8 cellular contexts compared by ENCODE assay signal in genomic region chr16:38206-38605, GRCh38. TPM values are rescaled to one million over a fixed set of nuclear protein-coding genes. Genes with fewer than 3 reads are reported as not detected.
DNase-seq lines count a peak whose midpoint lies in the region; ATAC-seq and TF ChIP-seq lines count a peak whose summit lies in the region.
"Not testable (repeated sequence)": the region's sequence is repeated elsewhere in the genome, so short reads cannot be mapped to it uniquely, and the experiment has no call there.

No MANE protein-coding gene starts in this region.

- H3K36me3 Mint-ChIP-seq in T-helper 2 cell treated with Interferon-gamma antibody and Interleukin-4, amounts not matched to agents 5 μg/mL and 100 μg/mL, for 36 hours (ENCODE audit: low read depth), result peaks cover 23% of the 10 kb centered on the region
- H3K36me3 Mint-ChIP-seq in activated CD8-positive, alpha-beta T cell treated with anti-CD3 and anti-CD28 coated beads, Interleukin-2, amount 10 ng/mL, durations not matched to agents 7 days and 5 days (ENCODE audit: low read depth), result peaks cover 37% of the 10 kb centered on the region
- peaks cover 11% of the 10 kb centered on the region for H3K36me3 Mint-ChIP-seq in central memory CD8-positive, alpha-beta T cell (ENCODE audit: insufficient read depth)
- H3K36me3 Mint-ChIP-seq in naive B cell, result peaks cover 10 to 17% of the 10 kb centered on the region in 2 donors
- peaks cover 55% of the 10 kb centered on the region for H3K36me3 Mint-ChIP-seq in stimulated activated effector memory CD8-positive, alpha-beta T cell treated with anti-CD3 and anti-CD28 coated beads, Interleukin-12 subunit alpha, Interleukin-12 subunit beta, amount 100 ng/mL, for 72 hours

- H4K20me1 ChIP-seq in BLaER1 treated with 17β-estradiol and CSF1 and Interleukin-3, amounts not matched to agents 10 nM and 100 nM, result peaks cover 0 to 73% (median 26%) of the 10 kb centered on the region in 11 experiments; a peak in 15 of 22 replicates
- H4K20me1 ChIP-seq in OCI-LY3 (ENCODE audit: insufficient read depth, low read length), result not testable (repeated sequence)

- peak overlapping the region in 8 of 11 experiments; percentile 19 to 66 (median 56); a peak in 13 of 22 replicates for H3K27ac ChIP-seq in BLaER1 treated with 17β-estradiol and CSF1 and Interleukin-3, amounts not matched to agents 10 nM and 100 nM
- H3K27ac ChIP-seq in HL-60 (replicated peaks), result peak overlapping the region; percentile 81
- peak overlapping the region; percentile 73 for H3K27ac ChIP-seq in OCI-LY3 (ENCODE audit: low read length)

- ATAC-seq in activated CD8-positive, alpha-beta T cell treated with anti-CD3 and anti-CD28 coated beads, Interleukin-2, amount 10 ng/mL, durations not matched to agents 7 days and 5 days; central memory CD8-positive, alpha-beta T cell (replicated peaks; ENCODE audit: extremely low read depth, poor library complexity, severe bottlenecking); naive B cell (ENCODE audit: low read depth in 2 of 2); stimulated activated effector memory CD8-positive, alpha-beta T cell treated with anti-CD3 and anti-CD28 coated beads, Interleukin-12 subunit alpha, Interleukin-12 subunit beta, amount 100 ng/mL, for 72 hours: not testable (repeated sequence)

- H3K4me2 ChIP-seq in BLaER1 treated with 17β-estradiol and CSF1 and Interleukin-3, amounts not matched to agents 10 nM and 100 nM, result peak overlapping the region in 10 of 11 experiments; percentile 64 to 94 (median 82); a peak in 19 of 22 replicates
- H3K4me2 ChIP-seq in OCI-LY3 (ENCODE audit: low read length), result not testable (repeated sequence)

- peak overlapping the region in 3 of 11 experiments; percentile 8 to 63 (median 61); a peak in 5 of 22 replicates for H3K9ac ChIP-seq in BLaER1 treated with 17β-estradiol and CSF1 and Interleukin-3, amounts not matched to agents 10 nM and 100 nM
- H3K9ac ChIP-seq in OCI-LY3 (ENCODE audit: low read length), result not testable (repeated sequence)

- H3K4me3 ChIP-seq in BLaER1 treated with 17β-estradiol and CSF1 and Interleukin-3, amounts not matched to agents 10 nM and 100 nM; HL-60 (replicated peaks; ENCODE audit: insufficient read depth, low read length); OCI-LY3 (ENCODE audit: low read length): not testable (repeated sequence)

- not testable (repeated sequence) for H2AFZ ChIP-seq in OCI-LY3 (ENCODE audit: low read depth, low read length)

- H3K27ac Mint-ChIP-seq in T-helper 2 cell treated with Interferon-gamma antibody and Interleukin-4, amounts not matched to agents 5 μg/mL and 100 μg/mL, for 36 hours, result peak overlapping the region; percentile 39
- peak overlapping the region; percentile 75 for H3K27ac Mint-ChIP-seq in activated CD8-positive, alpha-beta T cell treated with anti-CD3 and anti-CD28 coated beads, Interleukin-2, amount 10 ng/mL, durations not matched to agents 7 days and 5 days
- H3K27ac Mint-ChIP-seq in central memory CD8-positive, alpha-beta T cell (ENCODE audit: low read depth), result peak overlapping the region; percentile 71
- peak overlapping the region; percentile 97 to 100 (median 98) for H3K27ac Mint-ChIP-seq in naive B cell
- H3K27ac Mint-ChIP-seq in stimulated activated effector memory CD8-positive, alpha-beta T cell treated with anti-CD3 and anti-CD28 coated beads, Interleukin-12 subunit alpha, Interleukin-12 subunit beta, amount 100 ng/mL, for 72 hours, result peak overlapping the region; percentile 81

- not testable (repeated sequence) for TF ChIP-seq CTCF in HL-60 (IDR thresholded peaks at IDR 0.05; ENCODE audit: insufficient read depth, low read length); OCI-LY3 (IDR thresholded peaks at IDR 0.05; ENCODE audit: low read depth, low read length)

- H3K4me1 Mint-ChIP-seq in T-helper 2 cell treated with Interferon-gamma antibody and Interleukin-4, amounts not matched to agents 5 μg/mL and 100 μg/mL, for 36 hours (ENCODE audit: low read depth), result peaks cover 27% of the 10 kb centered on the region
- peaks cover 62% of the 10 kb centered on the region for H3K4me1 Mint-ChIP-seq in activated CD8-positive, alpha-beta T cell treated with anti-CD3 and anti-CD28 coated beads, Interleukin-2, amount 10 ng/mL, durations not matched to agents 7 days and 5 days (ENCODE audit: low read depth)
- H3K4me1 Mint-ChIP-seq in central memory CD8-positive, alpha-beta T cell, result peaks cover 36% of the 10 kb centered on the region
- H3K4me1 Mint-ChIP-seq in naive B cell, result peaks cover 72 to 80% (median 78%) of the 10 kb centered on the region in 3 donors
- peaks cover 42% of the 10 kb centered on the region for H3K4me1 Mint-ChIP-seq in stimulated activated effector memory CD8-positive, alpha-beta T cell treated with anti-CD3 and anti-CD28 coated beads, Interleukin-12 subunit alpha, Interleukin-12 subunit beta, amount 100 ng/mL, for 72 hours

- not testable (repeated sequence) for DNase-seq in HL-60 (ENCODE audit: low read depth in 1 of 2, low spot score in 1 of 2); T-helper 2 cell treated with Interferon-gamma antibody and Interleukin-4, amounts not matched to agents 5 μg/mL and 100 μg/mL, for 36 hours (ENCODE audit: low spot score); activated CD8-positive, alpha-beta T cell treated with anti-CD3 and anti-CD28 coated beads, Interleukin-2, amount 10 ng/mL, durations not matched to agents 7 days and 5 days; central memory CD8-positive, alpha-beta T cell (ENCODE audit: low spot score in 2 of 2); naive B cell; stimulated activated effector memory CD8-positive, alpha-beta T cell treated with anti-CD3 and anti-CD28 coated beads, Interleukin-12 subunit alpha, Interleukin-12 subunit beta, amount 100 ng/mL, for 72 hours (ENCODE audit: low spot score in 2 of 2)

- H3K36me3 ChIP-seq in BLaER1 treated with 17β-estradiol and CSF1 and Interleukin-3, amounts not matched to agents 10 nM and 100 nM, result peaks cover 10 to 75% (median 43%) of the 10 kb centered on the region in 11 experiments
- peaks cover 48% of the 10 kb centered on the region for H3K36me3 ChIP-seq in OCI-LY3 (replicated peaks; ENCODE audit: low read depth, low read length)

- not testable (repeated sequence) for H3K27me3 Mint-ChIP-seq in T-helper 2 cell treated with Interferon-gamma antibody and Interleukin-4, amounts not matched to agents 5 μg/mL and 100 μg/mL, for 36 hours (ENCODE audit: low read depth); activated CD8-positive, alpha-beta T cell treated with anti-CD3 and anti-CD28 coated beads, Interleukin-2, amount 10 ng/mL, durations not matched to agents 7 days and 5 days (ENCODE audit: low read depth); central memory CD8-positive, alpha-beta T cell; naive B cell

- H3K27me3 ChIP-seq in BLaER1 treated with 17β-estradiol and CSF1 and Interleukin-3, amounts not matched to agents 10 nM and 100 nM; HL-60 (ENCODE audit: insufficient read depth, poor library complexity, severe bottlenecking); OCI-LY3 (ENCODE audit: low read depth, low read length): not testable (repeated sequence)

- CTCF ChIA-PET in activated CD8-positive, alpha-beta T cell treated with anti-CD3 and anti-CD28 coated beads, Interleukin-2, amount 10 ng/mL, durations not matched to agents 7 days and 5 days (lab: Charles Lee), result interaction anchor here (0.9 to 2.1 kb wide), 4 partner anchors 27 to 144 kb away, joined by 3 to 9 read pairs (median 6); no protein-coding TSS in a partner anchor

- not testable (repeated sequence) for H3K4me3 Mint-ChIP-seq in T-helper 2 cell treated with Interferon-gamma antibody and Interleukin-4, amounts not matched to agents 5 μg/mL and 100 μg/mL, for 36 hours; activated CD8-positive, alpha-beta T cell treated with anti-CD3 and anti-CD28 coated beads, Interleukin-2, amount 10 ng/mL, durations not matched to agents 7 days and 5 days; central memory CD8-positive, alpha-beta T cell; stimulated activated effector memory CD8-positive, alpha-beta T cell treated with anti-CD3 and anti-CD28 coated beads, Interleukin-12 subunit alpha, Interleukin-12 subunit beta, amount 100 ng/mL, for 72 hours
- peak overlapping the region; percentile 81 to 98 (median 92) for H3K4me3 Mint-ChIP-seq in naive B cell

- POLR2A ChIA-PET in activated CD8-positive, alpha-beta T cell treated with anti-CD3 and anti-CD28 coated beads, Interleukin-2, amount 10 ng/mL, durations not matched to agents 7 days and 5 days (lab: Charles Lee), result interaction anchor here (0.6 to 1.4 kb wide), 2 partner anchors 15 to 460 kb away, joined by 3 to 9 read pairs; partner anchors contain the start of genes POLR3K and SNRNP25

- H3K4me1 ChIP-seq in BLaER1 treated with 17β-estradiol and CSF1 and Interleukin-3, amounts not matched to agents 10 nM and 100 nM, result peaks cover 61 to 90% (median 82%) of the 10 kb centered on the region in 10 experiments
- peaks cover 45% of the 10 kb centered on the region for H3K4me1 ChIP-seq in OCI-LY3 (ENCODE audit: low read length)

- H3K9me3 ChIP-seq in BLaER1 treated with 17β-estradiol and CSF1 and Interleukin-3, amounts not matched to agents 10 nM and 100 nM (replicated peaks in 1 of 11), result peaks cover 0 to 11% (median 0%) of the 10 kb centered on the region in 11 experiments; a peak in 3 of 22 replicates
- H3K9me3 ChIP-seq in OCI-LY3 (ENCODE audit: insufficient read depth, low read length), result not testable (repeated sequence)

- H3K9me3 Mint-ChIP-seq in T-helper 2 cell treated with Interferon-gamma antibody and Interleukin-4, amounts not matched to agents 5 μg/mL and 100 μg/mL, for 36 hours; activated CD8-positive, alpha-beta T cell treated with anti-CD3 and anti-CD28 coated beads, Interleukin-2, amount 10 ng/mL, durations not matched to agents 7 days and 5 days (ENCODE audit: insufficient read depth); central memory CD8-positive, alpha-beta T cell; naive B cell; stimulated activated effector memory CD8-positive, alpha-beta T cell treated with anti-CD3 and anti-CD28 coated beads, Interleukin-12 subunit alpha, Interleukin-12 subunit beta, amount 100 ng/mL, for 72 hours: not testable (repeated sequence)

- not testable (repeated sequence) for H3K79me2 ChIP-seq in OCI-LY3 (ENCODE audit: low read length)

RNA-seq across cellular contexts. Expression of gene POLR3K, which starts 15.2 kb away (rescaled TPM):
- 10 to 100 TPM; 47.7 to 48.2 TPM for total RNA-seq in activated CD8-positive, alpha-beta T cell treated with anti-CD3 and anti-CD28 coated beads, Interleukin-2, amount 10 ng/mL, durations not matched to agents 7 days and 5 days
- polyA plus RNA-seq in naive B cell (ENCODE audit: low read depth in 6 of 6), result 10 to 100 TPM; 39.0 to 57.3 (median 52.7) TPM

RNA-seq across cellular contexts. Expression of gene SNRNP25, which starts 15.4 kb away (rescaled TPM):
- 10 to 100 TPM; 62.3 to 63.2 TPM for total RNA-seq in activated CD8-positive, alpha-beta T cell treated with anti-CD3 and anti-CD28 coated beads, Interleukin-2, amount 10 ng/mL, durations not matched to agents 7 days and 5 days
- 100 to 1,000 TPM in 1 of 6 donors, 10 to 100 TPM in 5; 43.3 to 111 (median 67.2) TPM for polyA plus RNA-seq in naive B cell (ENCODE audit: low read depth in 6 of 6)

RNA-seq across cellular contexts. Expression of gene RHBDF1, which starts 34.2 kb away (rescaled TPM):
- total RNA-seq in activated CD8-positive, alpha-beta T cell treated with anti-CD3 and anti-CD28 coated beads, Interleukin-2, amount 10 ng/mL, durations not matched to agents 7 days and 5 days, result under 1 TPM in 1 of 2 experiments, not detected in 1; 0.40 TPM
- under 1 TPM in 1 of 6 donors, not detected in 5; 0.08 TPM for polyA plus RNA-seq in naive B cell (ENCODE audit: low read depth in 6 of 6)

RNA-seq across cellular contexts. Expression of gene MPG, which starts 39.8 kb away (rescaled TPM):
- 10 to 100 TPM; 48.6 to 49.3 TPM for total RNA-seq in activated CD8-positive, alpha-beta T cell treated with anti-CD3 and anti-CD28 coated beads, Interleukin-2, amount 10 ng/mL, durations not matched to agents 7 days and 5 days
- 100 to 1,000 TPM in 1 of 6 donors, 10 to 100 TPM in 5; 81.3 to 119 (median 84.6) TPM for polyA plus RNA-seq in naive B cell (ENCODE audit: low read depth in 6 of 6)

Comparison
In these comparisons a context has a peak if more than half of its experiments do, and no peak if none do; other contexts are left out.
1. H3K27ac Mint-ChIP-seq: peak in every context shown above with its lines; median percentile 98 in naive B cell; 81 in stimulated activated effector memory CD8-positive, alpha-beta T cell treated with anti-CD3 and anti-CD28 coated beads, Interleukin-12 subunit alpha, Interleukin-12 subunit beta, amount 100 ng/mL, for 72 hours; 75 in activated CD8-positive, alpha-beta T cell treated with anti-CD3 and anti-CD28 coated beads, Interleukin-2, amount 10 ng/mL, durations not matched to agents 7 days and 5 days; 71 in central memory CD8-positive, alpha-beta T cell; 39 in T-helper 2 cell treated with Interferon-gamma antibody and Interleukin-4, amounts not matched to agents 5 μg/mL and 100 μg/mL, for 36 hours.